Comparison of ENCODE assay signal across 1 cellular context in genomic region chr20:35284992-35285805, GRCh38.
TF ChIP-seq lines count a peak whose summit lies in the region.

No MANE protein-coding gene starts in this region.

TF ChIP-seq in HepG2, 621 proteins besides CTCF, POLR2A, EP300 and RAD21 (continued from another document and continues in another):
- no peak for TF ChIP-seq ZNF326 (CRISPR knock-in tag; IDR thresholded peaks at IDR 0.05; ENCODE audit: borderline replicate concordance)
- TF ChIP-seq ZNF713 (CRISPR knock-in tag; IDR thresholded peaks at IDR 0.05), result no peak
- TF ChIP-seq GATA4 (IDR thresholded peaks at IDR 0.05; ENCODE audit: borderline replicate concordance, low read depth), result no peak
- no peak; the same call in 1 of the 2 replicates for TF ChIP-seq TERF1 (CRISPR knock-in tag; IDR thresholded peaks at IDR 0.05)
- no peak for TF ChIP-seq PAWR (CRISPR knock-in tag; IDR thresholded peaks at IDR 0.05; ENCODE audit: borderline replicate concordance)
- no peak for TF ChIP-seq LRRFIP1 (CRISPR knock-in tag; conservative IDR thresholded peaks at IDR 0.05)
- peak; percentile 8 for TF ChIP-seq ZSCAN9 (CRISPR knock-in tag; IDR thresholded peaks at IDR 0.05; ENCODE audit: borderline replicate concordance)
- TF ChIP-seq PHB2 (IDR thresholded peaks at IDR 0.05; ENCODE audit: partially characterized antibody), result no peak
- TF ChIP-seq ZSCAN12 (CRISPR knock-in tag; IDR thresholded peaks at IDR 0.05), result no peak
- no peak for TF ChIP-seq BATF2 (CRISPR knock-in tag; IDR thresholded peaks at IDR 0.05)
- no peak for TF ChIP-seq ONECUT2 (CRISPR knock-in tag; IDR thresholded peaks at IDR 0.05)
- no peak for TF ChIP-seq KIAA2018 (CRISPR knock-in tag; IDR thresholded peaks at IDR 0.05; ENCODE audit: borderline replicate concordance)
- TF ChIP-seq FLYWCH1 (CRISPR knock-in tag; IDR thresholded peaks at IDR 0.05), result no peak
- TF ChIP-seq FOXJ3 (CRISPR knock-in tag; IDR thresholded peaks at IDR 0.05; ENCODE audit: borderline replicate concordance), result no peak
- no peak for TF ChIP-seq ZNF335 (CRISPR knock-in tag; IDR thresholded peaks at IDR 0.05)
- no peak for TF ChIP-seq MLXIP (CRISPR knock-in tag; IDR thresholded peaks at IDR 0.05; ENCODE audit: borderline replicate concordance)
- TF ChIP-seq GABPA (IDR thresholded peaks at IDR 0.05; ENCODE audit: low read depth, low read length), result no peak
- no peak for TF ChIP-seq GABPA (CRISPR knock-in tag; IDR thresholded peaks at IDR 0.05; ENCODE audit: low read depth)
- no peak for TF ChIP-seq POLR2AphosphoS5 (IDR thresholded peaks at IDR 0.05; ENCODE audit: low read depth, low read length)
- TF ChIP-seq NFATC3 (CRISPR knock-in tag; IDR thresholded peaks at IDR 0.05), result no peak
- TF ChIP-seq NR2F2 (IDR thresholded peaks at IDR 0.05; ENCODE audit: borderline replicate concordance, low read depth), result no peak
- no peak for TF ChIP-seq NONO (IDR thresholded peaks at IDR 0.05)
- no peak for TF ChIP-seq NONO (CRISPR knock-in tag; conservative IDR thresholded peaks at IDR 0.05)
- TF ChIP-seq FOXK2 (IDR thresholded peaks at IDR 0.05), result 0 out of 2 replicates have a peak, but pooled peaks have one; percentile 6
- no peak for TF ChIP-seq GATAD2A (CRISPR knock-in tag; IDR thresholded peaks at IDR 0.05)
- TF ChIP-seq ZNF460 (CRISPR knock-in tag; IDR thresholded peaks at IDR 0.05; ENCODE audit: borderline replicate concordance), result no peak
- 0 out of 2 replicates have a peak, but pooled peaks have one; percentile 25 for TF ChIP-seq ZNF720 (CRISPR knock-in tag; IDR thresholded peaks at IDR 0.05)
- no peak; the same call in 1 of the 2 replicates for TF ChIP-seq CREBL2 (CRISPR knock-in tag; IDR thresholded peaks at IDR 0.05; ENCODE audit: borderline replicate concordance)
- no peak for TF ChIP-seq ZXDC (CRISPR knock-in tag; IDR thresholded peaks at IDR 0.05)
- TF ChIP-seq ZFP82 (CRISPR knock-in tag; IDR thresholded peaks at IDR 0.05; ENCODE audit: borderline replicate concordance), result no peak
- no peak for TF ChIP-seq TFDP1 (CRISPR knock-in tag; IDR thresholded peaks at IDR 0.05; ENCODE audit: borderline replicate concordance)
- TF ChIP-seq ZNF709 (CRISPR knock-in tag; IDR thresholded peaks at IDR 0.05), result no peak
- 0 out of 2 replicates have a peak, but pooled peaks have one; percentile 1 for TF ChIP-seq PRDM4 (CRISPR knock-in tag; IDR thresholded peaks at IDR 0.05; ENCODE audit: borderline replicate concordance)
